Comparison of ENCODE assay signal across 25 cellular contexts in the genomic region with DNA sequence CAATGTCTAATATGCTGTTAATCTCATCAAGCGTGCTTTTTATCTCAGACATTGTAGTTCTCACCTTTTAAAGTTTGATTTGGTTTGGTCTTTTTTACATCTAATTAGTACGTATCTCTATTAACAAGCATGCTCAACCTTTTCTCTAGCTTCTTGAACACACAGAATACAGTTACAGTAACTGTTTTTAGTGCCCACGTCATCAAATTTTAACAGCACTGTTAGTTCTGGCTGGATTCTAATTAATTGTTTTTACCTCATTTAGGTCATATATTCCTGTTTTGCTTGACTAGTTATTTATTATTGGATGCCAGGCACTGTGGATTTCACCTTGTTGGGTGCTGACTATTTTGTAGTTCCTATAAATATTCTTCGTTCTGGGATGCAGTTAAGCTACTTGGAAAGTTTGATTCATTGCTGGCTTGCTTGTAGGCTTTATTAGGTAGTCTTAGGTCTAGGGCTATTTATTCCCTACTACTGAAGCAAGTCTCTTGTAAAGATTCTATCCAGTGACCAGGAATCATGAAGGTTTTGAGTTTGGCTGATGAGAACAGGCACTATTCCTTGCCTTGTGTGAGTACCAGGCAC.
"Had no signal": no experiment of that assay in that cellular context is flagged by ENCODE, and none has a peak within 500 bp of the region (broad histone marks: within the 10 kb centered on the region; RNA-seq: fewer than 3 reads in every experiment).

No MANE protein-coding gene starts in this region.

- H3K27me3 ChIP-seq: brain microvascular endothelial cell, gastrocnemius medialis had no signal

- FAIRE-seq: astrocyte, bronchial epithelial cell had no signal

- DNase-seq: activated CD4-positive, alpha-beta memory T cell treated with anti-CD3 and anti-CD28 coated beads, Interleukin-2, amount 10 ng/mL, durations not matched to agents 7 days and 5 days; activated CD4-positive, alpha-beta T cell treated with anti-CD3 and anti-CD28 coated beads for 36 hours; activated CD4-positive, alpha-beta T cell treated with anti-CD3 and anti-CD28 coated beads, Interleukin-2, amount 10 ng/mL, durations not matched to agents 24 days and 14 days; activated CD4-positive, CD25-positive, alpha-beta regulatory T cell; activated CD4-positive, CD25-positive, alpha-beta regulatory T cell treated with anti-CD3 and anti-CD28 coated beads, Interleukin-2, amount 50 U/mL, for 72 hours; activated CD8-positive, alpha-beta memory T cell treated with anti-CD3 and anti-CD28 coated beads, Interleukin-2, amount 50 U/mL, for 48 hours; activated gamma-delta T cell; activated naive CD4-positive, alpha-beta T cell; activated naive CD4-positive, alpha-beta T cell treated with anti-CD3 and anti-CD28 coated beads, Interleukin-2, amount 10 ng/mL, durations not matched to agents 7 days and 5 days; activated naive CD8-positive, alpha-beta T cell treated with anti-CD3 and anti-CD28 coated beads, Interleukin-2, amount 10 ng/mL, durations not matched to agents 7 days and 5 days; activated T-cell treated with anti-CD3 and anti-CD28 coated beads for 4 hours; activated T-cell treated with anti-CD3 and anti-CD28 coated beads, Interleukin-2, amount 50 U/mL, for 24 hours; activated T-cell treated with anti-CD3 and anti-CD28 coated beads, Interleukin-2, amount 50 U/mL, for 72 hours; brain microvascular endothelial cell; dorsolateral prefrontal cortex; effector memory CD4-positive, alpha-beta T cell; endodermal cell; gastrocnemius medialis; T-helper 2 cell had no signal

- ATAC-seq: activated CD4-positive, alpha-beta T cell treated with anti-CD3 and anti-CD28 coated beads for 36 hours; activated naive CD4-positive, alpha-beta T cell treated with anti-CD3 and anti-CD28 coated beads, Interleukin-2, amount 50 U/mL, for 72 hours; activated T-cell treated with anti-CD3 and anti-CD28 coated beads, Interleukin-2, amount 50 U/mL, for 72 hours; esophagus mucosa; foreskin keratinocyte; gastrocnemius medialis had no signal

- H3K9me3 ChIP-seq: gastrocnemius medialis had no signal

- H3K4me1 ChIP-seq: foreskin keratinocyte, gastrocnemius medialis had no signal

- H3K27ac ChIP-seq: brain microvascular endothelial cell, dorsolateral prefrontal cortex, foreskin keratinocyte, gastrocnemius medialis had no signal

- H3K36me3 ChIP-seq: brain microvascular endothelial cell, gastrocnemius medialis had no signal

- H3K4me3 ChIP-seq: coronary artery, dorsolateral prefrontal cortex, gastrocnemius medialis had no signal
